Comparison of ENCODE assay signal across 1 cellular context in genomic region chr6:10528170-10528981, GRCh38.
A peak's percentile ranks its signal among the peaks of the same experiment; 100 is the strongest.
TF ChIP-seq lines count a peak whose summit lies in the region.

No MANE protein-coding gene starts in this region.

TF ChIP-seq in HepG2, 621 proteins besides CTCF, POLR2A, EP300 and RAD21 (continued from another document and continues in another):
- no peak for TF ChIP-seq ZNF512B (CRISPR knock-in tag; IDR thresholded peaks at IDR 0.05; ENCODE audit: borderline replicate concordance)
- 0 out of 2 replicates have a peak, but pooled peaks have one; percentile 31 for TF ChIP-seq GZF1 (CRISPR knock-in tag; IDR thresholded peaks at IDR 0.05)
- TF ChIP-seq ZNF264 (CRISPR knock-in tag; IDR thresholded peaks at IDR 0.05): peak; percentile 19; the same call in 1 of the 2 replicates
- 0 out of 2 replicates have a peak, but pooled peaks have one; percentile 50 for TF ChIP-seq FOXC1 (CRISPR knock-in tag; IDR thresholded peaks at IDR 0.05; ENCODE audit: borderline replicate concordance)
- peak; percentile 65; the same call in 1 of the 2 replicates for TF ChIP-seq IRF2 (CRISPR knock-in tag; IDR thresholded peaks at IDR 0.05)
- no peak; the same call in 1 of the 2 replicates for TF ChIP-seq IRF9 (CRISPR knock-in tag; IDR thresholded peaks at IDR 0.05; ENCODE audit: borderline replicate concordance)
- peak; percentile 82 for TF ChIP-seq SP5 (CRISPR knock-in tag; IDR thresholded peaks at IDR 0.05; ENCODE audit: borderline replicate concordance, low read depth)
- 0 out of 2 replicates have a peak, but pooled peaks have one; percentile 21 for TF ChIP-seq ZNF160 (CRISPR knock-in tag; IDR thresholded peaks at IDR 0.05)
- TF ChIP-seq ZNF292 (CRISPR knock-in tag; IDR thresholded peaks at IDR 0.05; ENCODE audit: borderline replicate concordance, low read depth): peak; percentile 37; the same call in 1 of the 2 replicates
- 0 out of 2 replicates have a peak, but pooled peaks have one; percentile 31 for TF ChIP-seq KDM2A (CRISPR knock-in tag; IDR thresholded peaks at IDR 0.05; ENCODE audit: borderline replicate concordance, low read depth)
- peak; percentile 85 for TF ChIP-seq MLX (CRISPR knock-in tag; IDR thresholded peaks at IDR 0.05)
- TF ChIP-seq ZNF800 (CRISPR knock-in tag; IDR thresholded peaks at IDR 0.05): 0 out of 2 replicates have a peak, but pooled peaks have one; percentile 51
- 0 out of 2 replicates have a peak, but pooled peaks have one; percentile 50 for TF ChIP-seq POLR2AphosphoS2 (IDR thresholded peaks at IDR 0.05; ENCODE audit: low read depth, low read length)
- TF ChIP-seq SIN3A (IDR thresholded peaks at IDR 0.05; ENCODE audit: borderline replicate concordance, low read depth, low read length): peak; percentile 45; the same call in 1 of the 2 replicates
- TF ChIP-seq GABPB1 (CRISPR knock-in tag; IDR thresholded peaks at IDR 0.05): peak; percentile 58; the same call in 1 of the 2 replicates
- TF ChIP-seq HNF1A (IDR thresholded peaks at IDR 0.05; ENCODE audit: low read depth): 0 out of 2 replicates have a peak, but pooled peaks have one; percentile 24
- TF ChIP-seq HNF1A (CRISPR knock-in tag; IDR thresholded peaks at IDR 0.05; ENCODE audit: borderline replicate concordance): no peak
- TF ChIP-seq ZBTB20 (CRISPR knock-in tag; IDR thresholded peaks at IDR 0.05; ENCODE audit: borderline replicate concordance, low read depth): peak; percentile 72; the same call in 1 of the 2 replicates
- no peak for TF ChIP-seq FOXP1 (IDR thresholded peaks at IDR 0.05)
- peak; percentile 68 for TF ChIP-seq FOXP1 (CRISPR knock-in tag; IDR thresholded peaks at IDR 0.05)
- TF ChIP-seq MAFK (conservative IDR thresholded peaks at IDR 0.05 in 1 of 2, IDR thresholded peaks at IDR 0.05 in 1 of 2; ENCODE audit: low read length in 2 of 2): peak; percentile 18 to 53; a peak in 1 of 4 replicates
- TF ChIP-seq ATF1 (CRISPR knock-in tag; IDR thresholded peaks at IDR 0.05): peak; percentile 36; the same call in 1 of the 2 replicates
- TF ChIP-seq CBX5 (CRISPR knock-in tag; IDR thresholded peaks at IDR 0.05; ENCODE audit: borderline replicate concordance): 0 out of 2 replicates have a peak, but pooled peaks have one; percentile 30
- peak; percentile 59 for TF ChIP-seq FOSL2 (CRISPR knock-in tag; IDR thresholded peaks at IDR 0.05)
- TF ChIP-seq ZNF407 (CRISPR knock-in tag; IDR thresholded peaks at IDR 0.05; ENCODE audit: not compliant biosample characterization): peak; percentile 54
- TF ChIP-seq PRMT3 (CRISPR knock-in tag; IDR thresholded peaks at IDR 0.05; ENCODE audit: borderline replicate concordance, low read depth): no peak
- no peak for TF ChIP-seq ZNF713 (CRISPR knock-in tag; IDR thresholded peaks at IDR 0.05)
- peak; percentile 59 for TF ChIP-seq TEAD3 (CRISPR knock-in tag; optimal IDR thresholded peaks at IDR 0.05; ENCODE audit: borderline replicate concordance)
- TF ChIP-seq HOXA3 (CRISPR knock-in tag; IDR thresholded peaks at IDR 0.05): no peak
- TF ChIP-seq POLR2G (IDR thresholded peaks at IDR 0.05; ENCODE audit: low read depth, low read length): peak; percentile 71; the same call in 1 of the 2 replicates
- TF ChIP-seq SOX5 (CRISPR knock-in tag; IDR thresholded peaks at IDR 0.05; ENCODE audit: borderline replicate concordance): peak; percentile 72; the same call in 1 of the 2 replicates
- no peak for TF ChIP-seq AGO1 (IDR thresholded peaks at IDR 0.05; ENCODE audit: low read depth, low read length, poor library complexity, severe bottlenecking)
- peak; percentile 76 for TF ChIP-seq ZNF605 (CRISPR knock-in tag; IDR thresholded peaks at IDR 0.05)
- no peak; the same call in 1 of the 2 replicates for TF ChIP-seq ZNF704 (CRISPR knock-in tag; IDR thresholded peaks at IDR 0.05; ENCODE audit: borderline replicate concordance)
- TF ChIP-seq TERF1 (CRISPR knock-in tag; IDR thresholded peaks at IDR 0.05): no peak
- peak; percentile 50 for TF ChIP-seq HNF4A (CRISPR knock-in tag; IDR thresholded peaks at IDR 0.05)
